Comparison of ENCODE assay signal across 23 cellular contexts in the genomic region with DNA sequence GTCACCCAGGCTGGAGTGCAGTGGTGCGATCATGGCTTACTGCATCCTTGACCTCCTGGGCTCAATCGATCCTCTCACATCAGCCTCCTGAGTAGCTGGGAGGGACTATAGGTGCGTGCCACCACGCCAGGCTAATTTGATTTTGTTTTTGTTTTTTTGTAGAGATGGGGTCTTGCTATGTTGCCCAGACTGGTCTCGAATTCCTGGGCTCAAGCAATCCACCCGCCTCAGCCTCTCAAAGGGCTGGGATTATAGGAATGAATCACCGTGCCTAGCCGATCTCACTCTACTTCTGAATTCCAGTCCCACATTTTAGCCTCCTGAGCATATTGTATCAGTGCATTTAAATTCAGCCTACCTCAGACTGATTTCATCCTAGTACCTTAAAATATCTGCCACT. TPM values are rescaled to one million over a fixed set of nuclear protein-coding genes. Genes with fewer than 3 reads are reported as not detected.
A peak's percentile ranks its signal among the peaks of the same experiment; 100 is the strongest.
DNase-seq lines count a peak whose midpoint lies in the region; ATAC-seq and TF ChIP-seq lines count a peak whose summit lies in the region.
"Had no signal": no experiment of that assay in that cellular context is flagged by ENCODE, and none has a peak within 500 bp of the region (broad histone marks: within the 10 kb centered on the region; RNA-seq: fewer than 3 reads in every experiment).

No MANE protein-coding gene starts in this region.

- TF ChIP-seq CTCF in activated CD8-positive, alpha-beta T cell treated with anti-CD3 and anti-CD28 coated beads for 36 hours (IDR thresholded peaks at IDR 0.05) = no peak
- TF ChIP-seq CTCF in spleen (IDR thresholded peaks at IDR 0.05 in 8 of 11, conservative IDR thresholded peaks at IDR 0.05 in 3 of 11) = no peak

- H3K4me3 ChIP-seq in BLaER1 treated with 17β-estradiol and CSF1 and Interleukin-3, amounts not matched to agents 10 nM and 100 nM = no peak overlapping the region
- H3K4me3 ChIP-seq in spleen = no peak overlapping the region
- H3K4me3 ChIP-seq: A549, GM12878, HAP-1 had no signal

- no peak for ATAC-seq in activated CD8-positive, alpha-beta T cell treated with anti-CD3 and anti-CD28 coated beads for 36 hours
- ATAC-seq in activated CD8-positive, alpha-beta T cell treated with anti-CD3 and anti-CD28 coated beads, Interleukin-2, amount 10 ng/mL, durations not matched to agents 7 days and 5 days = no peak
- ATAC-seq in activated naive CD8-positive, alpha-beta T cell treated with anti-CD3 and anti-CD28 coated beads, Interleukin-2, amount 50 U/mL, for 24 hours = no peak
- ATAC-seq: A549 had no signal

- no peaks in the 10 kb centered on the region for H3K27me3 ChIP-seq in BLaER1 treated with 17β-estradiol and CSF1 and Interleukin-3, amounts not matched to agents 10 nM and 100 nM
- no peaks in the 10 kb centered on the region for H3K27me3 ChIP-seq in spleen (replicated peaks in 1 of 7)

- no peaks in the 10 kb centered on the region for H3K27me3 Mint-ChIP-seq in activated CD8-positive, alpha-beta T cell treated with anti-CD3 and anti-CD28 coated beads for 36 hours
- no peaks in the 10 kb centered on the region for H3K27me3 Mint-ChIP-seq in activated CD8-positive, alpha-beta T cell treated with anti-CD3 and anti-CD28 coated beads, Interleukin-2, amount 10 ng/mL, durations not matched to agents 7 days and 5 days (ENCODE audit: low read depth)
- no peaks in the 10 kb centered on the region for H3K27me3 Mint-ChIP-seq in activated naive CD8-positive, alpha-beta T cell treated with anti-CD3 and anti-CD28 coated beads, Interleukin-2, amount 50 U/mL, for 24 hours
- H3K27me3 Mint-ChIP-seq in activated CD4-positive, alpha-beta memory T cell treated with anti-CD3 and anti-CD28 coated beads for 36 hours = no peaks in the 10 kb centered on the region

- WGBS in spleen, 5 donors = 89 to 97% (median 95%) methylated on average over 8 of the region's 8 CpGs

- CTCF ChIA-PET in activated CD8-positive, alpha-beta T cell treated with anti-CD3 and anti-CD28 coated beads for 36 hours (lab: Charles Lee) = interaction anchor here (0.8 kb wide), 1 partner anchor 34 kb away, joined by 5 read pairs; no protein-coding TSS in a partner anchor
- CTCF ChIA-PET in activated CD8-positive, alpha-beta T cell treated with anti-CD3 and anti-CD28 coated beads, Interleukin-2, amount 10 ng/mL, durations not matched to agents 7 days and 5 days (lab: Charles Lee) = interaction anchor here (2.4 kb wide), 1 partner anchor 10 kb away, joined by 10 read pairs; no protein-coding TSS in a partner anchor
- CTCF ChIA-PET in activated CD4-positive, alpha-beta memory T cell treated with anti-CD3 and anti-CD28 coated beads for 36 hours (lab: Charles Lee) = no interaction called here

- no peaks in the 10 kb centered on the region for H3K36me3 ChIP-seq in BLaER1 treated with 17β-estradiol and CSF1 and Interleukin-3, amounts not matched to agents 10 nM and 100 nM
- no peaks in the 10 kb centered on the region for H3K36me3 ChIP-seq in spleen
- H3K36me3 ChIP-seq: HAP-1 had no signal

- POLR2A ChIA-PET in activated CD8-positive, alpha-beta T cell treated with anti-CD3 and anti-CD28 coated beads for 36 hours (lab: Charles Lee) = interaction anchor here (1.3 kb wide), 1 partner anchor 33 kb away, joined by 3 read pairs; no protein-coding TSS in a partner anchor
- POLR2A ChIA-PET in activated CD8-positive, alpha-beta T cell treated with anti-CD3 and anti-CD28 coated beads, Interleukin-2, amount 10 ng/mL, durations not matched to agents 7 days and 5 days (lab: Charles Lee) = no interaction called here
- POLR2A ChIA-PET in activated CD4-positive, alpha-beta memory T cell treated with anti-CD3 and anti-CD28 coated beads for 36 hours (lab: Charles Lee) = no interaction called here

- H3K4me2 ChIP-seq in BLaER1 treated with 17β-estradiol and CSF1 and Interleukin-3, amounts not matched to agents 10 nM and 100 nM = peak overlapping the region; percentile 65 to 86 (median 81)
- H3K4me2 ChIP-seq: A549 had no signal

- H3K9me3 ChIP-seq in BLaER1 treated with 17β-estradiol and CSF1 and Interleukin-3, amounts not matched to agents 10 nM and 100 nM (replicated peaks in 1 of 11) = no peaks in the 10 kb centered on the region
- no peaks in the 10 kb centered on the region for H3K9me3 ChIP-seq in spleen
- H3K9me3 ChIP-seq: A549, HAP-1 had no signal

- intact Hi-C loops in activated CD8-positive, alpha-beta T cell treated with anti-CD3 and anti-CD28 coated beads for 36 hours (cut with micrococcal nuclease) = no loop called here
- intact Hi-C loops in spleen (cut with DNase I; ENCODE audit: low total_unique reads) = no loop called here
- intact Hi-C loops in activated CD4-positive, alpha-beta memory T cell treated with anti-CD3 and anti-CD28 coated beads for 36 hours (cut with micrococcal nuclease) = no loop called here

- peak overlapping the region; percentile 11 for H3K27ac Mint-ChIP-seq in activated CD8-positive, alpha-beta T cell treated with anti-CD3 and anti-CD28 coated beads for 36 hours
- H3K27ac Mint-ChIP-seq in activated CD8-positive, alpha-beta T cell treated with anti-CD3 and anti-CD28 coated beads, Interleukin-2, amount 10 ng/mL, durations not matched to agents 7 days and 5 days = no peak overlapping the region
- peak overlapping the region; percentile 91 for H3K27ac Mint-ChIP-seq in activated naive CD8-positive, alpha-beta T cell treated with anti-CD3 and anti-CD28 coated beads, Interleukin-2, amount 50 U/mL, for 24 hours
- H3K27ac Mint-ChIP-seq in activated CD4-positive, alpha-beta memory T cell treated with anti-CD3 and anti-CD28 coated beads for 36 hours = no peak overlapping the region

- no peak overlapping the region for H3K4me3 Mint-ChIP-seq in activated CD8-positive, alpha-beta T cell treated with anti-CD3 and anti-CD28 coated beads for 36 hours
- H3K4me3 Mint-ChIP-seq in activated CD8-positive, alpha-beta T cell treated with anti-CD3 and anti-CD28 coated beads, Interleukin-2, amount 10 ng/mL, durations not matched to agents 7 days and 5 days = no peak overlapping the region
- no peak overlapping the region for H3K4me3 Mint-ChIP-seq in activated naive CD8-positive, alpha-beta T cell treated with anti-CD3 and anti-CD28 coated beads, Interleukin-2, amount 50 U/mL, for 24 hours
- H3K4me3 Mint-ChIP-seq in activated CD4-positive, alpha-beta memory T cell treated with anti-CD3 and anti-CD28 coated beads for 36 hours = no peak overlapping the region
- H3K4me3 Mint-ChIP-seq: CD4-positive, CD25-positive, alpha-beta regulatory T cell; CD8-positive, alpha-beta memory T cell had no signal

- H4K20me1 ChIP-seq in BLaER1 treated with 17β-estradiol and CSF1 and Interleukin-3, amounts not matched to agents 10 nM and 100 nM = no peaks in the 10 kb centered on the region

- no peaks in the 10 kb centered on the region for H3K9me3 Mint-ChIP-seq in activated CD8-positive, alpha-beta T cell treated with anti-CD3 and anti-CD28 coated beads for 36 hours
- H3K9me3 Mint-ChIP-seq in activated CD8-positive, alpha-beta T cell treated with anti-CD3 and anti-CD28 coated beads, Interleukin-2, amount 10 ng/mL, durations not matched to agents 7 days and 5 days (ENCODE audit: insufficient read depth) = no peaks in the 10 kb centered on the region
- peaks cover 7% of the 10 kb centered on the region for H3K9me3 Mint-ChIP-seq in activated naive CD8-positive, alpha-beta T cell treated with anti-CD3 and anti-CD28 coated beads, Interleukin-2, amount 50 U/mL, for 24 hours
- H3K9me3 Mint-ChIP-seq in activated CD4-positive, alpha-beta memory T cell treated with anti-CD3 and anti-CD28 coated beads for 36 hours = no peaks in the 10 kb centered on the region
- H3K9me3 Mint-ChIP-seq: CD4-positive, CD25-positive, alpha-beta regulatory T cell; CD8-positive, alpha-beta memory T cell had no signal

- H3K4me1 Mint-ChIP-seq in activated CD8-positive, alpha-beta T cell treated with anti-CD3 and anti-CD28 coated beads for 36 hours (ENCODE audit: low read depth) = peaks cover 32% of the 10 kb centered on the region
- peaks cover 41% of the 10 kb centered on the region for H3K4me1 Mint-ChIP-seq in activated CD8-positive, alpha-beta T cell treated with anti-CD3 and anti-CD28 coated beads, Interleukin-2, amount 10 ng/mL, durations not matched to agents 7 days and 5 days (ENCODE audit: low read depth)
- peaks cover 41% of the 10 kb centered on the region for H3K4me1 Mint-ChIP-seq in activated naive CD8-positive, alpha-beta T cell treated with anti-CD3 and anti-CD28 coated beads, Interleukin-2, amount 50 U/mL, for 24 hours
- H3K4me1 Mint-ChIP-seq in activated CD4-positive, alpha-beta memory T cell treated with anti-CD3 and anti-CD28 coated beads for 36 hours (ENCODE audit: low read depth) = peaks cover 18% of the 10 kb centered on the region

- no peak for DNase-seq in activated CD8-positive, alpha-beta T cell treated with anti-CD3 and anti-CD28 coated beads for 36 hours
- DNase-seq in activated CD8-positive, alpha-beta T cell treated with anti-CD3 and anti-CD28 coated beads, Interleukin-2, amount 10 ng/mL, durations not matched to agents 7 days and 5 days = no peak
- DNase-seq in activated naive CD8-positive, alpha-beta T cell treated with anti-CD3 and anti-CD28 coated beads, Interleukin-2, amount 50 U/mL, for 24 hours = no peak
- no peak for DNase-seq in stimulated activated CD4-positive, alpha-beta T cell treated with anti-CD3 and anti-CD28 coated beads, Interleukin-1b, Interleukin-23, amount 100 ng/mL, for 48 hours
- DNase-seq in spleen = no peak
- no peak for DNase-seq in activated CD4-positive, alpha-beta memory T cell treated with anti-CD3 and anti-CD28 coated beads for 36 hours
- DNase-seq: AML-193; C1 segment of cervical spinal cord; CD4-positive, CD25-positive, alpha-beta regulatory T cell; CD8-positive, alpha-beta memory T cell; COR-L47; DMS 273 treated with DMSO at 0.1 percent for 48 hours; DMS53; DND-41; EL had no signal

- TF ChIP-seq POLR2A in spleen (IDR thresholded peaks at IDR 0.05) = no peak

- peaks cover 20 to 45% (median 33%) of the 10 kb centered on the region in 10 experiments for H3K4me1 ChIP-seq in BLaER1 treated with 17β-estradiol and CSF1 and Interleukin-3, amounts not matched to agents 10 nM and 100 nM
- peaks cover 3 to 24% (median 10%) of the 10 kb centered on the region in 6 donors for H3K4me1 ChIP-seq in spleen
- H3K4me1 ChIP-seq: HAP-1 had no signal

- no peaks in the 10 kb centered on the region for H3K36me3 Mint-ChIP-seq in activated CD8-positive, alpha-beta T cell treated with anti-CD3 and anti-CD28 coated beads for 36 hours (ENCODE audit: low read depth)
- peaks cover 8% of the 10 kb centered on the region for H3K36me3 Mint-ChIP-seq in activated CD8-positive, alpha-beta T cell treated with anti-CD3 and anti-CD28 coated beads, Interleukin-2, amount 10 ng/mL, durations not matched to agents 7 days and 5 days (ENCODE audit: low read depth)
- peaks cover 1% of the 10 kb centered on the region for H3K36me3 Mint-ChIP-seq in activated naive CD8-positive, alpha-beta T cell treated with anti-CD3 and anti-CD28 coated beads, Interleukin-2, amount 50 U/mL, for 24 hours (ENCODE audit: low read depth)
- H3K36me3 Mint-ChIP-seq in activated CD4-positive, alpha-beta memory T cell treated with anti-CD3 and anti-CD28 coated beads for 36 hours = no peaks in the 10 kb centered on the region
- H3K36me3 Mint-ChIP-seq: CD4-positive, CD25-positive, alpha-beta regulatory T cell had no signal

- H3K27ac ChIP-seq in BLaER1 treated with 17β-estradiol and CSF1 and Interleukin-3, amounts not matched to agents 10 nM and 100 nM = no peak overlapping the region
- no peak overlapping the region for H3K27ac ChIP-seq in spleen
- H3K27ac ChIP-seq: 22Rv1, A549 had no signal

- no peak overlapping the region for H3K9ac ChIP-seq in BLaER1 treated with 17β-estradiol and CSF1 and Interleukin-3, amounts not matched to agents 10 nM and 100 nM

RNA-seq across cellular contexts. Expression of a gene that starts 1.8 kb away (rescaled TPM):
- total RNA-seq in activated CD8-positive, alpha-beta T cell treated with anti-CD3 and anti-CD28 coated beads for 36 hours = not detected
- total RNA-seq in activated CD8-positive, alpha-beta T cell treated with anti-CD3 and anti-CD28 coated beads, Interleukin-2, amount 10 ng/mL, durations not matched to agents 7 days and 5 days = not detected
- total RNA-seq in spleen = not detected
- not detected for polyA plus RNA-seq in spleen
- not detected for total RNA-seq in activated CD4-positive, alpha-beta memory T cell treated with anti-CD3 and anti-CD28 coated beads for 36 hours
- total RNA-seq: CD4-positive, CD25-positive, alpha-beta regulatory T cell; CD8-positive, alpha-beta memory T cell; G401; GM12878; H1; HT-29 had no signal
- polyA plus RNA-seq: A549; CD4-positive, CD25-positive, alpha-beta regulatory T cell; CD8-positive, alpha-beta memory T cell; GM12878; H1 had no signal

RNA-seq across cellular contexts. Expression of a gene that starts 12.3 kb away (rescaled TPM):
- total RNA-seq in activated CD8-positive, alpha-beta T cell treated with anti-CD3 and anti-CD28 coated beads for 36 hours = 10 to 100 TPM; 42.3 to 43.0 TPM
- 10 to 100 TPM; 39.8 to 42.1 TPM for total RNA-seq in activated CD8-positive, alpha-beta T cell treated with anti-CD3 and anti-CD28 coated beads, Interleukin-2, amount 10 ng/mL, durations not matched to agents 7 days and 5 days
- total RNA-seq in spleen = 10 to 100 TPM; 43.6 to 72.8 (median 53.7) TPM
- 10 to 100 TPM in 2 of 3 donors, 1 to 10 TPM in 1; 8.3 to 13.7 (median 10.5) TPM for polyA plus RNA-seq in spleen
- 10 to 100 TPM; 31.1 to 32.3 TPM for total RNA-seq in activated CD4-positive, alpha-beta memory T cell treated with anti-CD3 and anti-CD28 coated beads for 36 hours

RNA-seq across cellular contexts. Expression of a gene that starts 37.4 kb away (rescaled TPM):
- total RNA-seq in activated CD8-positive, alpha-beta T cell treated with anti-CD3 and anti-CD28 coated beads for 36 hours = 10 to 100 TPM; 45.1 to 52.3 TPM
- total RNA-seq in activated CD8-positive, alpha-beta T cell treated with anti-CD3 and anti-CD28 coated beads, Interleukin-2, amount 10 ng/mL, durations not matched to agents 7 days and 5 days = 10 to 100 TPM; 58.5 to 59.3 TPM
- 10 to 100 TPM; 50.0 to 82.4 (median 62.7) TPM for total RNA-seq in spleen
- polyA plus RNA-seq in spleen = 10 to 100 TPM; 16.9 to 28.0 (median 27.7) TPM
- 10 to 100 TPM; 42.3 to 50.0 TPM for total RNA-seq in activated CD4-positive, alpha-beta memory T cell treated with anti-CD3 and anti-CD28 coated beads for 36 hours

Comparison
In these comparisons a context has a peak if more than half of its experiments do, and no peak if none do; other contexts are left out.
1. H3K27ac Mint-ChIP-seq: peak in activated CD8-positive, alpha-beta T cell treated with anti-CD3 and anti-CD28 coated beads for 36 hours (single experiment) and activated naive CD8-positive, alpha-beta T cell treated with anti-CD3 and anti-CD28 coated beads, Interleukin-2, amount 50 U/mL, for 24 hours (single experiment); none in activated CD8-positive, alpha-beta T cell treated with anti-CD3 and anti-CD28 coated beads, Interleukin-2, amount 10 ng/mL, durations not matched to agents 7 days and 5 days (single experiment) and activated CD4-positive, alpha-beta memory T cell treated with anti-CD3 and anti-CD28 coated beads for 36 hours (single experiment).